Comparison of ENCODE assay signal across 11 cellular contexts in the genomic region with DNA sequence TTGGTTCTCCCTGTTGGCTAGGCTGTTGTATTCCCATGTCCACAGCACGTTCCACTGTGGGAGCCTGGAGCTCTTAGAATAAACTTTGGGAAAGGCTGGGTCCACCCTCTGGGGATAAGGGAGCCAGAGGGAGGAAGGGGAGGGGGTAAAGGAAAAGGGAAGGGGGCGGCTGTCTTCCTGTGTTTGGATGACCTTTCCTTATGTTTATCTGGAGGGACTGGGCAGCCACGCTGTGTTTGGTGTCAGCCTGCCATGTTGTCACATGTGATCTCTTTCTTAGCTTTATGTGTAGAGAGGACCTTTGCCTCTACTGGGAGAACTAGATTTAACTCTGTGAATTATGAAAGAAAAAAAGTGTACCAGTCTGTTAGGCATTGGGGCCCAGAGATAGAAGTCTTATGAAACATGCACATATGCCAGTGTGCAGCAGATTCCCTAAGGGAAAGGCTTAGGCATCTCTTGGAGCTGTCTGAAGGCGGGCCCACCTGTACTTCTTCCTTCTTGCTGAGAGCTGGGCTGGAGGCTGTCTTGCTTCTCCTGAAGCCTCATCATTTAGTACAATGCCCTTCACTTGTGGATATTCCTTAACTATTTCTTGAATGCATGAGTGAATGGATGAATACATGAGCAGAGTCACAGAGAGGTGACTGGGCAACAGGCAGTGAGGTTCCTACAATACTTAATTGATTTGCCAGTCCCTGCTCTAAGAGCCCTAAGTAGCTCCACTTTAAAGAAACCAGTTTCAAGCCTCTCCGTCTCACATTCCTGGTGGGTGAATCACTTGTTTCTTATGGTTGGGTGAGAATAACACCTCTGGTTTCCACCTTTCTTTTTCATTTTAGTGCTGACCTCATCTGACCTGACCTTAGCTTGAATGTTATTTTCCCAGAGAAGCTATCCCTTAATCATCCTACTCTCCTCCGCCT.
A peak's percentile ranks its signal among the peaks of the same experiment; 100 is the strongest.
DNase-seq lines count a peak whose midpoint lies in the region; ATAC-seq and TF ChIP-seq lines count a peak whose summit lies in the region.
"Had no signal": no experiment of that assay in that cellular context is flagged by ENCODE, and none has a peak within 500 bp of the region (broad histone marks: within the 10 kb centered on the region; RNA-seq: fewer than 3 reads in every experiment).

No MANE protein-coding gene starts in this region.

- CTCF ChIA-PET in WTC11 (lab: Charles Lee) = interaction anchor here (0.8 to 0.9 kb wide), 3 partner anchors 30 to 61 kb away, joined by 3 read pairs; no protein-coding TSS in a partner anchor
- CTCF ChIA-PET in CD4-positive, alpha-beta memory T cell (lab: Charles Lee; ENCODE audit: partially characterized antibody) = interaction anchor here (1.3 kb wide), 1 partner anchor 16 kb away, joined by 3 read pairs; no protein-coding TSS in a partner anchor

- H3K4me1 ChIP-seq in H9 (ENCODE audit: insufficient read depth, low read length) (peaks cover 2% of the 10 kb centered on the region; the same call in 1 of the 2 replicates), sigmoid colon (peaks cover 0 to 10% (median 8%) of the 10 kb centered on the region in 4 donors)
- H3K4me1 ChIP-seq in CD4-positive, alpha-beta memory T cell (ENCODE audit: insufficient read depth, low read length) = no peaks in the 10 kb centered on the region

- H3K18ac ChIP-seq in H9 (ENCODE audit: insufficient read length, low read depth, low read length) = no peak overlapping the region

- POLR2A ChIA-PET in WTC11 (lab: Charles Lee) = no interaction called here
- POLR2A ChIA-PET in CD4-positive, alpha-beta memory T cell (lab: Charles Lee; ENCODE audit: partially characterized antibody) = no interaction called here

- H3K4ac ChIP-seq in H9 (ENCODE audit: low read depth, low read length) = no peak overlapping the region

- H2AK5ac ChIP-seq in H9 (ENCODE audit: insufficient read length, low read length) = no peak overlapping the region

- H3K23ac ChIP-seq in H9 (ENCODE audit: insufficient read length, low read depth, low read length) = no peak overlapping the region

- H4K91ac ChIP-seq in H9 (ENCODE audit: insufficient read length, low read depth, low read length) = no peak overlapping the region

- H2BK15ac ChIP-seq in H9 (ENCODE audit: low read depth, low read length) = no peak overlapping the region

- H3K36me3 ChIP-seq in sigmoid colon = no peaks in the 10 kb centered on the region
- H3K36me3 ChIP-seq in CD4-positive, alpha-beta memory T cell (ENCODE audit: insufficient read depth, low read length) = no peaks in the 10 kb centered on the region

- no peak overlapping the region for H3K4me3 Mint-ChIP-seq in H9
- no peak overlapping the region for H3K4me3 Mint-ChIP-seq in WTC11
- no peak overlapping the region for H3K4me3 Mint-ChIP-seq in CD4-positive, alpha-beta memory T cell

- no peak overlapping the region for H2BK12ac ChIP-seq in H9 (ENCODE audit: insufficient read length, low read depth, low read length)

- no peak for TF ChIP-seq EP300 in sigmoid colon (IDR thresholded peaks at IDR 0.05)

- no peak overlapping the region for H3T11ph ChIP-seq in H9 (ENCODE audit: low read length)

- peak; percentile 62 for ATAC-seq in WTC11
- ATAC-seq in left ventricle myocardium superior = peak; percentile 74

- no peaks in the 10 kb centered on the region for H3K23me2 ChIP-seq in H9 (ENCODE audit: insufficient read length, low read depth, low read length, poor library complexity, severe bottlenecking)

- H3K4me3 ChIP-seq in sigmoid colon = no peak overlapping the region
- H3K4me3 ChIP-seq in CD4-positive, alpha-beta memory T cell (ENCODE audit: low read length in 2 of 2) = no peak overlapping the region
- H3K4me3 ChIP-seq: SK-N-MC had no signal

- no peaks in the 10 kb centered on the region for H3K79me2 ChIP-seq in H9 (ENCODE audit: insufficient read depth, low read length)

- H3K79me1 ChIP-seq in H9 (ENCODE audit: insufficient read depth, low read depth, low read length, poor library complexity, severe bottlenecking) = no peaks in the 10 kb centered on the region

- H4K5ac ChIP-seq in H9 (ENCODE audit: insufficient read length, low read depth, low read length) = no peak overlapping the region

- H2BK120ac ChIP-seq in H9 (ENCODE audit: low read depth, low read length, poor library complexity, severe bottlenecking) = no peak overlapping the region

- H3K27ac ChIP-seq in H9 (ENCODE audit: insufficient read length, low read depth, low read length) (no peak overlapping the region), sigmoid colon (peak overlapping the region; percentile 10 to 68 (median 35))
- no peak overlapping the region for H3K27ac ChIP-seq in CD4-positive, alpha-beta memory T cell (ENCODE audit: low read depth, low read length)
- H3K27ac ChIP-seq: SK-N-MC had no signal

- no peak overlapping the region for H3K4me2 ChIP-seq in H9 (ENCODE audit: insufficient read depth, insufficient read length, low read length)

- peak; percentile 37 for DNase-seq in H9
- DNase-seq in WTC11 (ENCODE audit: low spot score) = no peak
- DNase-seq in left ventricle myocardium superior = no peak
- DNase-seq in sigmoid colon = no peak
- no peak for DNase-seq in activated T-cell treated with anti-CD3 and anti-CD28 coated beads, Interleukin-2, amount 50 U/mL, for 48 hours
- no peak for DNase-seq in SIG-M5 treated with dmso at 0.1 percent for 504 hours (lab: John Stamatoyannopoulos, UW; ENCODE audit: unreplicated experiment)
- no peak for DNase-seq in CD4-positive, alpha-beta memory T cell
- no peak for DNase-seq in COLO829 (ENCODE audit: low spot score)
- DNase-seq: activated naive CD4-positive, alpha-beta T cell treated with Interleukin-2 at 50 U/mL for 16 hours; GDM1 had no signal

- H3K27ac Mint-ChIP-seq in H9 (no peak overlapping the region), WTC11 (no peak overlapping the region)
- no peak overlapping the region for H3K27ac Mint-ChIP-seq in CD4-positive, alpha-beta memory T cell

- no peak for TF ChIP-seq POLR2A in sigmoid colon (IDR thresholded peaks at IDR 0.05)

- H3K4me1 Mint-ChIP-seq in H9 = peaks cover 5 to 8% of the 10 kb centered on the region in 2 experiments; a peak in 3 of 4 replicates
- peaks cover 8% of the 10 kb centered on the region for H3K4me1 Mint-ChIP-seq in WTC11
- H3K4me1 Mint-ChIP-seq in CD4-positive, alpha-beta memory T cell = no peaks in the 10 kb centered on the region

- H3K9me3 Mint-ChIP-seq in H9 (no peaks in the 10 kb centered on the region), WTC11 (no peaks in the 10 kb centered on the region)
- no peaks in the 10 kb centered on the region for H3K9me3 Mint-ChIP-seq in CD4-positive, alpha-beta memory T cell

- no peak overlapping the region for H3K14ac ChIP-seq in H9 (ENCODE audit: insufficient read depth, low read length)

- no peaks in the 10 kb centered on the region for H4K20me1 ChIP-seq in H9 (ENCODE audit: control insufficient read depth, insufficient read depth, insufficient read length)

- no peak overlapping the region for H2BK5ac ChIP-seq in H9 (ENCODE audit: insufficient read length, low read length)

- no CpG with 5 or more reads among the region's 6 CpGs for WGBS in H9 (ENCODE audit: extremely low coverage, insufficient read length, low lambda C conversion rate)
- 78 to 83% methylated on average over 6 of the region's 6 CpGs for WGBS in sigmoid colon, 2 donors

- H4K8ac ChIP-seq in H9 (replicated peaks; ENCODE audit: insufficient read length, low read depth, low read length) = no peak overlapping the region

- H3K27me3 Mint-ChIP-seq in H9 (ENCODE audit: low read depth) (peaks cover 6% of the 10 kb centered on the region), WTC11 (ENCODE audit: low read depth) (no peaks in the 10 kb centered on the region)
- H3K27me3 Mint-ChIP-seq in CD4-positive, alpha-beta memory T cell = peaks cover 9 to 13% of the 10 kb centered on the region in 2 donors

- no peak overlapping the region for H3K9ac ChIP-seq in H9 (ENCODE audit: extremely low read depth, insufficient read length, low read length)

- H3K27me3 ChIP-seq in H9 (ENCODE audit: insufficient read depth, low read length) (no peaks in the 10 kb centered on the region; the same call in 1 of the 2 replicates), sigmoid colon (no peaks in the 10 kb centered on the region)
- no peaks in the 10 kb centered on the region for H3K27me3 ChIP-seq in CD4-positive, alpha-beta memory T cell (ENCODE audit: insufficient read depth, low read length)

- no peaks in the 10 kb centered on the region for H3K36me3 Mint-ChIP-seq in H9 (ENCODE audit: insufficient read depth in 1 of 3, low read depth in 3 of 3)
- H3K36me3 Mint-ChIP-seq in WTC11 = no peaks in the 10 kb centered on the region
- H3K36me3 Mint-ChIP-seq in CD4-positive, alpha-beta memory T cell = no peaks in the 10 kb centered on the region

- H2BK20ac ChIP-seq in H9 (ENCODE audit: low read depth, low read length, poor library complexity, severe bottlenecking) = no peak overlapping the region

- no peak overlapping the region for H3K56ac ChIP-seq in H9 (ENCODE audit: insufficient read length, low read depth, low read length)

- intact Hi-C loops in left ventricle myocardium superior (cut with micrococcal nuclease) = no loop called here
- intact Hi-C loops in sigmoid colon (cut with DNase I) = no loop called here
- intact Hi-C loops in CD4-positive, alpha-beta memory T cell (cut with micrococcal nuclease) = no loop called here

- H3K9me3 ChIP-seq in H9 (ENCODE audit: control insufficient read depth, low read depth, low read length) = no peaks in the 10 kb centered on the region
- no peaks in the 10 kb centered on the region for H3K9me3 ChIP-seq in sigmoid colon
- H3K9me3 ChIP-seq in CD4-positive, alpha-beta memory T cell (ENCODE audit: control insufficient read depth in 1 of 2, low read length in 2 of 2) = no peaks in the 10 kb centered on the region

- no peak overlapping the region for H2AFZ ChIP-seq in H9 (ENCODE audit: low read length)

- TF ChIP-seq CTCF in H9 (conservative IDR thresholded peaks at IDR 0.05) = no peak
- TF ChIP-seq CTCF in WTC11 (IDR thresholded peaks at IDR 0.05) = no peak
- TF ChIP-seq CTCF in sigmoid colon (IDR thresholded peaks at IDR 0.05) = no peak

TF ChIP-seq in WTC11, 78 proteins besides CTCF, POLR2A, EP300 and RAD21 (continues in another document):
- TF ChIP-seq ZSCAN18 (CRISPR knock-in tag; IDR thresholded peaks at IDR 0.05) = no peak

Comparison
In these comparisons a context has a peak if more than half of its experiments do, and no peak if none do; other contexts are left out.
1. H3K27ac ChIP-seq: peak in sigmoid colon (4 of 4); none in H9 (single experiment) and CD4-positive, alpha-beta memory T cell (single experiment).